ENCODE assay signal across 8 cellular contexts in the genomic region with DNA sequence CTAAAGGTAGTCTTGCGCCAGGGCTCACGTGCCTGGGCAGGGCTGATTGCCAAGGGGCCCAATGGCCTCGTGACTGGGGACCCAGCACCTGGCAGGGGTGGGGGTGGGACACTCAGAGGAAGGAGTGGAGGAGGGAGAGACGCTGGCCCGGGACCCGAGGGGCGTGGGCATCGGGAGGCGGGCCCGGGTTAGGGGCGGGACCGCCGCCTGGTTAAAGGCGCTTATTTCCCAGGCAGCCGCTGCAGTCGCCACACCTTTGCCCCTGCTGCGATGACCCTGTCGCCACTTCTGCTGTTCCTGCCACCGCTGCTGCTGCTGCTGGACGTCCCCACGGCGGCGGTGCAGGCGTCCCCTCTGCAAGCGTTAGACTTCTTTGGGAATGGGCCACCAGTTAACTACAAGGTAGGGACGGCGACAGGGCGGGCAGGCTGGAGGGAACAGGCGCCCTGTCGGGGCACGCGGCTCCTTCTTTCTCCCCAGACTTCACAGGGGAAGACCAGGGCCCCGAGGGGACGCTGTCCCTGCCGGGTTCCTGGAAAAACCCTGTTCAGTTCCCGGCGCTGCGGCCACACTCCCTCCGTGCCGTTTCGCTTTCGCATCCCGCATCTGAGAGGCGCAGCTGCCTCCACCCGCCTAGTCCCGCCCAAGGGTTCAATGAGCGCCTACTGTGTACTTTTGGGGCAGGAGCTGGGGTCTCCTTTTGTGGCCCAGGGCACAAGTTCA. TPM values are rescaled to one million over a fixed set of nuclear protein-coding genes. Genes with fewer than 3 reads are reported as not detected.
DNase-seq lines count a peak whose midpoint lies in the region; ATAC-seq, FAIRE-seq and TF ChIP-seq lines count a peak whose summit lies in the region.

A gene (plus strand): TSS at position 242 of the 723 bp plus-strand sequence. CDS start 29 bp downstream, at position 271.

- no peaks in the 10 kb centered on the region for H3K9me2 ChIP-seq in PC-9 (ENCODE audit: insufficient read depth)

- H3K36me3 Mint-ChIP-seq in CD14-positive monocyte (peaks cover 36 to 50% of the 10 kb centered on the region in 2 donors), glutamatergic neuron (ENCODE audit: unreplicated experiment) (no peaks in the 10 kb centered on the region)

- CTCF ChIA-PET in PC-9 (lab: Charles Lee): interaction anchor here (0.7 to 1.0 kb wide), 2 partner anchors 18 to 79 kb away, joined by 4 read pairs; no protein-coding TSS in a partner anchor

- peaks cover 0 to 2% (median 0%) of the 10 kb centered on the region in 7 donors for H3K9me3 Mint-ChIP-seq in CD14-positive monocyte
- no peaks in the 10 kb centered on the region for H3K9me3 Mint-ChIP-seq in glutamatergic neuron (ENCODE audit: unreplicated experiment)

- BruUV-seq in PC-9 (replicated peaks; lab: Mats Ljungman, UMichigan): TSS peak; percentile 51

- no peaks in the 10 kb centered on the region for H3K27me3 ChIP-seq in PC-9 (ENCODE audit: insufficient read depth, low read depth)
- no peaks in the 10 kb centered on the region for H3K27me3 ChIP-seq in pancreas

- WGBS in pancreas, 2 donors: 0% methylated on average over 47 of the region's 47 CpGs

- DNase-seq in CD14-positive monocyte (ENCODE audit: low spot score): peak; percentile 96
- DNase-seq in PC-9: peak; percentile 63 to 84
- peak; percentile 53 for DNase-seq in activated effector memory CD4-positive, alpha-beta T cell treated with Interleukin-2 at 50 U/mL for 16 hours
- no peak for DNase-seq in glutamatergic neuron
- DNase-seq in pancreas: peak; percentile 89 to 97 (median 94)
- DNase-seq in putamen (ENCODE audit: low spot score): no peak

- H3K4me2 ChIP-seq in PC-9: peak within 1 kb of the TSS; percentile 90

- no peaks in the 10 kb centered on the region for H3K79me2 ChIP-seq in PC-9 (ENCODE audit: low read depth)

- no peaks in the 10 kb centered on the region for H3K27me3 Mint-ChIP-seq in CD14-positive monocyte (ENCODE audit: low read depth in 3 of 3)
- peaks cover 6% of the 10 kb centered on the region for H3K27me3 Mint-ChIP-seq in glutamatergic neuron (ENCODE audit: unreplicated experiment)

- peak; percentile 46 for ATAC-seq in GM19035 (IDR thresholded peaks at IDR 0.05; ENCODE audit: unreplicated experiment)
- peak; percentile 57 for ATAC-seq in HG03432 (IDR thresholded peaks at IDR 0.05; ENCODE audit: unreplicated experiment)
- peak; percentile 89 to 92 (median 89) for ATAC-seq in pancreas

- no peak for TF ChIP-seq CTCF in CD14-positive monocyte (IDR thresholded peaks at IDR 0.05)
- TF ChIP-seq CTCF in PC-9 (conservative IDR thresholded peaks at IDR 0.05): no peak
- no peak for TF ChIP-seq CTCF in glutamatergic neuron (IDR thresholded peaks at IDR 0.05; ENCODE audit: partially characterized antibody, unreplicated experiment)
- TF ChIP-seq CTCF in pancreas (IDR thresholded peaks at IDR 0.05): no peak

- peaks cover 75% of the 10 kb centered on the region for H3K4me1 Mint-ChIP-seq in CD14-positive monocyte
- no peaks in the 10 kb centered on the region for H3K4me1 Mint-ChIP-seq in glutamatergic neuron (ENCODE audit: low read depth, unreplicated experiment)

- peak within 1 kb of the TSS; percentile 85 for H2AFZ ChIP-seq in PC-9

- peak within 1 kb of the TSS; percentile 100 for H3K27ac Mint-ChIP-seq in CD14-positive monocyte
- no peak within 1 kb of the TSS for H3K27ac Mint-ChIP-seq in glutamatergic neuron (ENCODE audit: unreplicated experiment)

- no peak for FAIRE-seq in pancreas (lab: Jason Lieb, UNC)

- H3K4me3 ChIP-seq in PC-9 (peak within 1 kb of the TSS; percentile 66), pancreas (peak within 1 kb of the TSS; percentile 41 to 70 (median 50))

- H3K36me3 ChIP-seq in PC-9 (ENCODE audit: low read depth): no peaks in the 10 kb centered on the region
- H3K36me3 ChIP-seq in pancreas: peaks cover 0 to 3% (median 0%) of the 10 kb centered on the region in 3 donors

- H4K20me1 ChIP-seq in PC-9 (ENCODE audit: insufficient read depth): no peaks in the 10 kb centered on the region

- peaks cover 56% of the 10 kb centered on the region for H3F3A ChIP-seq in PC-9 (ENCODE audit: insufficient read depth, low read depth)

- H3K9me3 ChIP-seq in PC-9 (ENCODE audit: insufficient read depth, low read depth) (no peaks in the 10 kb centered on the region), pancreas (no peaks in the 10 kb centered on the region)

- H3K4me3 Mint-ChIP-seq in CD14-positive monocyte (peak within 1 kb of the TSS; percentile 95 to 98), glutamatergic neuron (ENCODE audit: unreplicated experiment) (peak within 1 kb of the TSS; percentile 72)

- intact Hi-C loops in CD14-positive monocyte (cut with micrococcal nuclease) (loop anchor here in 1 of 2 donors (5.0 kb wide), 1 partner anchor 219 kb away; no protein-coding TSS in a partner anchor), PC-9 (cut with micrococcal nuclease; ENCODE audit: unreplicated experiment) (loop anchor here (1.0 to 5.0 kb wide), 2 partner anchors 19 to 166 kb away; a partner anchor contains a TSS), pancreas (cut with DNase I) (no loop called here)

- H3K4me1 ChIP-seq in PC-9 (replicated peaks; ENCODE audit: insufficient read depth) (peaks cover 15% of the 10 kb centered on the region), pancreas (peaks cover 0 to 6% (median 3%) of the 10 kb centered on the region in 3 donors)

- POLR2A ChIA-PET in PC-9 (lab: Charles Lee; ENCODE audit: unreplicated experiment): no interaction called here

- peak within 1 kb of the TSS; percentile 11; the same call in 1 of the 2 replicates for H3K27ac ChIP-seq in PC-9
- H3K27ac ChIP-seq in pancreas: peak within 1 kb of the TSS; percentile 69 to 77 (median 76)

RNA-seq across cellular contexts. Expression of the gene that starts here (rescaled TPM):
- polyA plus RNA-seq in CD14-positive monocyte (1,000 to 10,000 TPM; 4,550 to 6,022 TPM), pancreas (10 to 100 TPM; 21.4 to 22.2 TPM)
- total RNA-seq in PC-9 (2021) (26.1 and 35.8 TPM in 2 replicates), glutamatergic neuron (ENCODE audit: unreplicated experiment) (0.76 TPM), pancreas (100 to 1,000 TPM in 1 of 6 donors, 10 to 100 TPM in 5; 12.2 to 108 (median 23.2) TPM)

Comparison
In these comparisons a context has a peak if more than half of its experiments do, and no peak if none do; other contexts are left out.
1. RNA of the gene that starts here (polyA plus RNA-seq): 4,550 to 6,022 TPM in CD14-positive monocyte; 21.4 to 22.2 TPM in pancreas; every median in the first group is over 100 times any median in the second.
2. DNase-seq: peak in CD14-positive monocyte (single experiment), PC-9 (2 of 2), activated effector memory CD4-positive, alpha-beta T cell treated with Interleukin-2 at 50 U/mL for 16 hours (single experiment) and pancreas (6 of 6); none in glutamatergic neuron (single experiment) and putamen (single experiment).
3. Peak in every context shown above with its lines, with median percentiles within 50 percentile points of each other: ATAC-seq.